ENCODE assay signal across 19 cellular contexts in genomic region chr14:91117960-91118359, GRCh38. TPM values are rescaled to one million over a fixed set of nuclear protein-coding genes. Genes with fewer than 3 reads are reported as not detected.
DNase-seq lines count a peak whose midpoint lies in the region; ATAC-seq and TF ChIP-seq lines count a peak whose summit lies in the region.
"Had no signal": no experiment of that assay in that cellular context is flagged by ENCODE, and none has a peak within 500 bp of the region (broad histone marks: within the 10 kb centered on the region; RNA-seq: fewer than 3 reads in every experiment).

No MANE protein-coding gene starts in this region.

- H4K91ac ChIP-seq in neuronal stem cell (ENCODE audit: low read depth, low read length, poor library complexity) = no peak overlapping the region

- H3K27ac Mint-ChIP-seq in activated T-cell treated with anti-CD3 and anti-CD28 coated beads, Interleukin-2, amount 50 U/mL, for 72 hours = peak overlapping the region; percentile 91
- peak overlapping the region; percentile 94 for H3K27ac Mint-ChIP-seq in activated CD4-positive, alpha-beta memory T cell treated with anti-CD3 and anti-CD28 coated beads for 36 hours
- H3K27ac Mint-ChIP-seq in endodermal cell = no peak overlapping the region

- H3K14ac ChIP-seq in neuronal stem cell (ENCODE audit: low read length) = no peak overlapping the region

- H3K9me3 ChIP-seq in endodermal cell (ENCODE audit: control insufficient read depth, low read length) (peaks cover 7% of the 10 kb centered on the region), psoas muscle (no peaks in the 10 kb centered on the region), neuronal stem cell (replicated peaks in 1 of 2; ENCODE audit: control insufficient read depth in 2 of 2, insufficient read depth in 1 of 2, low read depth in 1 of 2, low read length in 2 of 2) (no peaks in the 10 kb centered on the region)
- H3K9me3 ChIP-seq: A549 had no signal

- H3K36me3 Mint-ChIP-seq in activated T-cell treated with anti-CD3 and anti-CD28 coated beads, Interleukin-2, amount 50 U/mL, for 72 hours (ENCODE audit: insufficient read depth in 2 of 2) = peaks cover 26 to 35% of the 10 kb centered on the region in 2 donors
- H3K36me3 Mint-ChIP-seq in activated T-cell treated with anti-CD3 and anti-CD28 coated beads, Interleukin-2, amount 50 U/mL, for 4 hours (ENCODE audit: insufficient read depth) = peaks cover 26% of the 10 kb centered on the region
- H3K36me3 Mint-ChIP-seq in activated CD4-positive, alpha-beta memory T cell treated with anti-CD3 and anti-CD28 coated beads for 36 hours = peaks cover 44% of the 10 kb centered on the region
- H3K36me3 Mint-ChIP-seq in endodermal cell (ENCODE audit: low read depth) = peaks cover 20% of the 10 kb centered on the region

- 80 to 90% methylated on average over 2 to 4 of the region's 5 CpGs for WGBS in endodermal cell (ENCODE audit: insufficient coverage in 1 of 2, insufficient read length in 1 of 2), 2 experiments
- 90 to 96% (median 95%) methylated on average over 4 to 5 of the region's 5 CpGs for WGBS in psoas muscle, 3 donors
- no CpG with 5 or more reads among the region's 5 CpGs for WGBS in neuronal stem cell (ENCODE audit: extremely low coverage in 2 of 2, insufficient read length in 2 of 2, insufficient replicate concordance in 1 of 2), 2 donors

- no peak overlapping the region for H4K8ac ChIP-seq in neuronal stem cell (ENCODE audit: low read depth, low read length)

- H2BK12ac ChIP-seq in neuronal stem cell (ENCODE audit: low read length) = no peak overlapping the region

- H2BK120ac ChIP-seq in neuronal stem cell (ENCODE audit: low read depth, low read length) = no peak overlapping the region

- H3K4me2 ChIP-seq in neuronal stem cell (ENCODE audit: insufficient read depth, low read length, poor library complexity, severe bottlenecking) = no peak overlapping the region
- H3K4me2 ChIP-seq: A549 had no signal

- peaks cover 72% of the 10 kb centered on the region for H3K4me1 Mint-ChIP-seq in activated T-cell treated with anti-CD3 and anti-CD28 coated beads, Interleukin-2, amount 50 U/mL, for 72 hours (ENCODE audit: low read depth)
- H3K4me1 Mint-ChIP-seq in activated T-cell treated with anti-CD3 and anti-CD28 coated beads, Interleukin-2, amount 50 U/mL, for 4 hours (ENCODE audit: low read depth) = peaks cover 72% of the 10 kb centered on the region
- H3K4me1 Mint-ChIP-seq in activated CD4-positive, alpha-beta memory T cell treated with anti-CD3 and anti-CD28 coated beads for 36 hours (ENCODE audit: low read depth) = peaks cover 62% of the 10 kb centered on the region
- peaks cover 30% of the 10 kb centered on the region for H3K4me1 Mint-ChIP-seq in endodermal cell

- peak overlapping the region; percentile 61 for H3K4me3 ChIP-seq in endodermal cell (ENCODE audit: low read length)
- no peak overlapping the region for H3K4me3 ChIP-seq in psoas muscle
- no peak overlapping the region for H3K4me3 ChIP-seq in neuronal stem cell (ENCODE audit: low read length in 2 of 2)
- H3K4me3 ChIP-seq: A549 had no signal

- H3K18ac ChIP-seq in neuronal stem cell (ENCODE audit: low read length) = no peak overlapping the region

- peak overlapping the region; percentile 91 to 97 for H3K4me3 Mint-ChIP-seq in activated T-cell treated with anti-CD3 and anti-CD28 coated beads, Interleukin-2, amount 50 U/mL, for 72 hours
- no peak overlapping the region for H3K4me3 Mint-ChIP-seq in activated T-cell treated with anti-CD3 and anti-CD28 coated beads, Interleukin-2, amount 50 U/mL, for 4 hours
- H3K4me3 Mint-ChIP-seq in activated CD4-positive, alpha-beta memory T cell treated with anti-CD3 and anti-CD28 coated beads for 36 hours = no peak overlapping the region
- H3K4me3 Mint-ChIP-seq in endodermal cell = no peak overlapping the region

- no peak for DNase-seq in activated T-cell treated with anti-CD3 and anti-CD28 coated beads, Interleukin-2, amount 50 U/mL, for 72 hours
- DNase-seq in activated T-cell treated with anti-CD3 and anti-CD28 coated beads, Interleukin-2, amount 50 U/mL, for 4 hours = no peak
- DNase-seq in activated CD4-positive, alpha-beta memory T cell treated with anti-CD3 and anti-CD28 coated beads for 36 hours = no peak
- DNase-seq in endodermal cell (no peak), psoas muscle (no peak), substantia nigra (lab: John Stamatoyannopoulos, UW) (no peak), neuronal stem cell (ENCODE audit: low spot score) (no peak)
- DNase-seq: activated T-cell treated with anti-CD3 and anti-CD28 coated beads, Interleukin-2, amount 50 U/mL, for 48 hours; DMS53; foreskin melanocyte; kidney glomerular epithelial cell; NCI-H1436; NCI-H2171; NCI-H526 treated with DMSO at 0.1 percent for 48 hours; SW 1271 had no signal

- H3K27me3 ChIP-seq in endodermal cell (ENCODE audit: control insufficient read depth, insufficient read depth, low read length, poor library complexity, severe bottlenecking) = no peaks in the 10 kb centered on the region
- H3K27me3 ChIP-seq in psoas muscle (ENCODE audit: insufficient read depth in 3 of 3, low read length in 2 of 3) = no peaks in the 10 kb centered on the region
- no peaks in the 10 kb centered on the region for H3K27me3 ChIP-seq in neuronal stem cell (ENCODE audit: control insufficient read depth in 3 of 3, insufficient read depth in 3 of 3, low read depth in 1 of 3, low read length in 3 of 3)

- H2BK5ac ChIP-seq in neuronal stem cell (ENCODE audit: low read length) = no peak overlapping the region

- no peak for ATAC-seq in activated T-cell treated with anti-CD3 and anti-CD28 coated beads, Interleukin-2, amount 50 U/mL, for 72 hours (replicated peaks in 1 of 2)
- no peak for ATAC-seq in activated T-cell treated with anti-CD3 and anti-CD28 coated beads, Interleukin-2, amount 50 U/mL, for 4 hours
- ATAC-seq in psoas muscle = no peak
- ATAC-seq in HG02642 (IDR thresholded peaks at IDR 0.05; ENCODE audit: poor library complexity, unreplicated experiment) = no peak
- ATAC-seq: A549, HepG2 had no signal

- H2BK15ac ChIP-seq in neuronal stem cell (ENCODE audit: low read length) = no peak overlapping the region

- CTCF ChIA-PET in activated CD4-positive, alpha-beta memory T cell treated with anti-CD3 and anti-CD28 coated beads for 36 hours (lab: Charles Lee) = interaction anchor here (0.6 to 1.1 kb wide), 4 partner anchors 19 to 215 kb away, joined by 3 to 6 read pairs (median 3); no protein-coding TSS in a partner anchor

- H2AK5ac ChIP-seq in neuronal stem cell (ENCODE audit: low read depth, low read length) = no peak overlapping the region

- H3K79me1 ChIP-seq in neuronal stem cell (ENCODE audit: low read depth, low read length) = no peaks in the 10 kb centered on the region

- H3K23ac ChIP-seq in neuronal stem cell (ENCODE audit: low read depth, low read length, poor library complexity) = no peak overlapping the region

- H3K9ac ChIP-seq in endodermal cell (ENCODE audit: extremely low read depth, low read length, poor library complexity, severe bottlenecking) (no peak overlapping the region), neuronal stem cell (ENCODE audit: low read depth, low read length, poor library complexity) (no peak overlapping the region)

- H2AFZ ChIP-seq in neuronal stem cell (ENCODE audit: low read length) = no peak overlapping the region

- no peak overlapping the region for H3K27ac ChIP-seq in endodermal cell (ENCODE audit: low read depth, low read length)
- H3K27ac ChIP-seq in psoas muscle = peak overlapping the region; percentile 90
- H3K27ac ChIP-seq in substantia nigra (ENCODE audit: low read depth, low read length, poor library complexity, severe bottlenecking) = no peak overlapping the region
- no peak overlapping the region for H3K27ac ChIP-seq in neuronal stem cell (replicated peaks; ENCODE audit: low read length)
- H3K27ac ChIP-seq: A549, C4-2B had no signal

- no peak for TF ChIP-seq CTCF in endodermal cell (conservative IDR thresholded peaks at IDR 0.05)
- TF ChIP-seq CTCF in psoas muscle (IDR thresholded peaks at IDR 0.05) = no peak

- no peaks in the 10 kb centered on the region for H3K27me3 Mint-ChIP-seq in activated T-cell treated with anti-CD3 and anti-CD28 coated beads, Interleukin-2, amount 50 U/mL, for 72 hours (ENCODE audit: low read depth)
- no peaks in the 10 kb centered on the region for H3K27me3 Mint-ChIP-seq in activated T-cell treated with anti-CD3 and anti-CD28 coated beads, Interleukin-2, amount 50 U/mL, for 4 hours (ENCODE audit: low read depth)
- no peaks in the 10 kb centered on the region for H3K27me3 Mint-ChIP-seq in activated CD4-positive, alpha-beta memory T cell treated with anti-CD3 and anti-CD28 coated beads for 36 hours
- no peaks in the 10 kb centered on the region for H3K27me3 Mint-ChIP-seq in endodermal cell (ENCODE audit: insufficient read depth)

- H3K36me3 ChIP-seq in endodermal cell (ENCODE audit: control insufficient read depth, insufficient read depth, low read length) = no peaks in the 10 kb centered on the region
- H3K36me3 ChIP-seq in psoas muscle (ENCODE audit: insufficient read depth in 1 of 2, low read depth in 1 of 2) = peaks cover 0 to 6% of the 10 kb centered on the region in 2 donors
- no peaks in the 10 kb centered on the region for H3K36me3 ChIP-seq in neuronal stem cell (replicated peaks in 1 of 2; ENCODE audit: control insufficient read depth in 2 of 2, insufficient read depth in 2 of 2, low read length in 2 of 2)

- intact Hi-C loops in activated CD4-positive, alpha-beta memory T cell treated with anti-CD3 and anti-CD28 coated beads for 36 hours (cut with micrococcal nuclease) = loop anchor here (5.0 kb wide), 1 partner anchor 299 kb away; the partner anchor contains the start of gene CCDC88C
- intact Hi-C loops in psoas muscle (cut with DNase I) = no loop called here

- H3K4ac ChIP-seq in neuronal stem cell (ENCODE audit: low read length) = no peak overlapping the region

- peaks cover 4 to 5% of the 10 kb centered on the region in 2 donors for H3K9me3 Mint-ChIP-seq in activated T-cell treated with anti-CD3 and anti-CD28 coated beads, Interleukin-2, amount 50 U/mL, for 72 hours
- H3K9me3 Mint-ChIP-seq in activated T-cell treated with anti-CD3 and anti-CD28 coated beads, Interleukin-2, amount 50 U/mL, for 4 hours = peaks cover 6% of the 10 kb centered on the region
- peaks cover 7% of the 10 kb centered on the region for H3K9me3 Mint-ChIP-seq in activated CD4-positive, alpha-beta memory T cell treated with anti-CD3 and anti-CD28 coated beads for 36 hours
- H3K9me3 Mint-ChIP-seq in endodermal cell = peaks cover 4% of the 10 kb centered on the region

- H3K4me1 ChIP-seq in endodermal cell (ENCODE audit: control insufficient read depth, insufficient read depth, low read length) (peaks cover 14% of the 10 kb centered on the region), psoas muscle (peaks cover 60% of the 10 kb centered on the region), neuronal stem cell (ENCODE audit: control insufficient read depth in 2 of 2, insufficient read depth in 1 of 2, low read depth in 1 of 2, low read length in 2 of 2) (peaks cover 15 to 21% of the 10 kb centered on the region in 2 donors)

- POLR2A ChIA-PET in activated CD4-positive, alpha-beta memory T cell treated with anti-CD3 and anti-CD28 coated beads for 36 hours (lab: Charles Lee) = interaction anchor here (6.2 kb wide), 1 partner anchor 55 kb away, joined by 116 read pairs; the partner anchor contains the start of gene RPS6KA5

RNA-seq across cellular contexts. Expression of gene DGLUCY, which starts 4.1 kb away (rescaled TPM):
- total RNA-seq in activated T-cell treated with anti-CD3 and anti-CD28 coated beads, Interleukin-2, amount 50 U/mL, for 72 hours = 10 to 100 TPM; 70.5 to 90.5 TPM
- 10 to 100 TPM; 25.1 to 29.0 (median 26.7) TPM for total RNA-seq in activated T-cell treated with anti-CD3 and anti-CD28 coated beads, Interleukin-2, amount 50 U/mL, for 4 hours
- 10 to 100 TPM; 54.3 to 58.1 TPM for total RNA-seq in activated CD4-positive, alpha-beta memory T cell treated with anti-CD3 and anti-CD28 coated beads for 36 hours
- total RNA-seq in endodermal cell (10 to 100 TPM; 26.7 to 33.9 TPM), psoas muscle (100 to 1,000 TPM in 2 of 4 donors, 10 to 100 TPM in 2; 77.5 to 135 (median 98.7) TPM)
- 19.3 TPM for polyA plus RNA-seq in endodermal cell (2013, experiment 1 of 2)
- 18.8 TPM for polyA plus RNA-seq in endodermal cell (2013, experiment 2 of 2)
- 10 to 100 TPM; 20.4 to 53.1 (median 43.2) TPM for polyA plus RNA-seq in psoas muscle
- polyA plus RNA-seq in neuronal stem cell (2013, experiment 1 of 2) = 31.3 TPM
- polyA plus RNA-seq in neuronal stem cell (2013, experiment 2 of 2) = 30.4 TPM

RNA-seq across cellular contexts. Expression of gene RPS6KA5, which starts 57.5 kb away (rescaled TPM):
- 10 to 100 TPM; 18.5 to 30.3 TPM for total RNA-seq in activated T-cell treated with anti-CD3 and anti-CD28 coated beads, Interleukin-2, amount 50 U/mL, for 72 hours
- 10 to 100 TPM; 17.3 to 19.5 (median 19.4) TPM for total RNA-seq in activated T-cell treated with anti-CD3 and anti-CD28 coated beads, Interleukin-2, amount 50 U/mL, for 4 hours
- total RNA-seq in activated CD4-positive, alpha-beta memory T cell treated with anti-CD3 and anti-CD28 coated beads for 36 hours = 10 to 100 TPM; 18.8 to 19.3 TPM
- total RNA-seq in endodermal cell = 1 to 10 TPM; 3.3 to 5.1 TPM
- 4.6 TPM for polyA plus RNA-seq in endodermal cell (2013, experiment 1 of 2)
- polyA plus RNA-seq in endodermal cell (2013, experiment 2 of 2) = 3.6 TPM
- 10 to 100 TPM; 11.5 to 20.0 (median 15.8) TPM for total RNA-seq in psoas muscle
- polyA plus RNA-seq in psoas muscle = 1 to 10 TPM in 2 of 3 donors, under 1 TPM in 1; 0.94 to 3.9 (median 3.7) TPM
- polyA plus RNA-seq in neuronal stem cell (2013, experiment 1 of 2) = 4.1 TPM
- polyA plus RNA-seq in neuronal stem cell (2013, experiment 2 of 2) = 3.8 TPM

Comparison
In these comparisons a context has a peak if more than half of its experiments do, and no peak if none do; other contexts are left out.
1. H3K4me3 Mint-ChIP-seq: peak in activated T-cell treated with anti-CD3 and anti-CD28 coated beads, Interleukin-2, amount 50 U/mL, for 72 hours (2 of 2); none in activated T-cell treated with anti-CD3 and anti-CD28 coated beads, Interleukin-2, amount 50 U/mL, for 4 hours (single experiment), activated CD4-positive, alpha-beta memory T cell treated with anti-CD3 and anti-CD28 coated beads for 36 hours (single experiment) and endodermal cell (single experiment).